ENCODE assay signal across 11 cellular contexts in the genomic region with DNA sequence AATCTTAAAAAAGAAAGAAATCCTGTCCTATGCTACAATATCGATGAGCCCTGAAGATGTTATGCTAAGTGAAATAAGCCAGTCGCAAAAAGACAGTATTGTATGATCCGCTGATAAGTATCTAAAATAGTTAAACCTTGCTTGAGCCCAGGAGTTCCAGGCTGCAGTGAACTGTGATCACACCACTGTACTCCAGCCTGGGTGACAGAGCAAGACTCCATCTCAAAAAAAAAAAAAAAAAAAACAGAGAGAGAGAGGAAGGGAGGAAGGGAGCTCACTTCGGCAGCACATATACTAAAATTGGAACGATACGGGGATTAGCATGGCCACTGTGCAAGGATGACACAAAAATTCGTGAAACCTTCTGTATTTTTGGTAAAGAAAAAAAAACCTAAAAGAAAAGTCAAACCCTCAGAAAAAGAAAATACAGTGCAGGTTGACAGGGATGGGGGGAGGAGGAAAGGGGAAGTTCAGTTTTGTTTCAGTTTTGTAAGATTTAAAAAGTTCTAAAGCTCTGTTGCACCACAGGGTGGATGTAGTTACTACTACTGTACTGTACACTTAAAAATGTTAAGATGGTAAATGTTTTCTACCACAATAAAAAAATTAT. TPM values are rescaled to one million over a fixed set of nuclear protein-coding genes. Genes with fewer than 3 reads are reported as not detected.
DNase-seq lines count a peak whose midpoint lies in the region; ATAC-seq and TF ChIP-seq lines count a peak whose summit lies in the region.
"Had no signal": no experiment of that assay in that cellular context is flagged by ENCODE, and none has a peak within 500 bp of the region (broad histone marks: within the 10 kb centered on the region; RNA-seq: fewer than 3 reads in every experiment).

No MANE protein-coding gene starts in this region.

- H3K36me3 ChIP-seq in stomach: peaks cover 22 to 59% (median 58%) of the 10 kb centered on the region in 4 donors

- DNase-seq in T-helper 2 cell treated with Interferon-gamma antibody and Interleukin-4, amounts not matched to agents 5 μg/mL and 100 μg/mL, for 36 hours (ENCODE audit: low spot score): no peak
- DNase-seq in naive B cell (peak; percentile 74), stomach (no peak), NCI-H510A (lab: John Stamatoyannopoulos, UW) (no peak)
- DNase-seq: GDM1, heart left ventricle, NCI-H1694 treated with DMSO at 0.1 percent for 48 hours had no signal

- 67 to 83% (median 78%) methylated on average over 7 of the region's 7 CpGs for WGBS in stomach, 5 donors

- peaks cover 61 to 97% (median 93%) of the 10 kb centered on the region in 4 donors for H3K4me1 ChIP-seq in stomach

- no peak for TF ChIP-seq EP300 in stomach (IDR thresholded peaks at IDR 0.05)

- H3K27me3 ChIP-seq in stomach: no peaks in the 10 kb centered on the region
- H3K27me3 ChIP-seq: heart left ventricle had no signal

- peak overlapping the region in 2 of 5 donors; percentile 27 to 72 for H3K27ac ChIP-seq in stomach

- peaks cover 30% of the 10 kb centered on the region for H3K4me1 Mint-ChIP-seq in T-helper 2 cell treated with Interferon-gamma antibody and Interleukin-4, amounts not matched to agents 5 μg/mL and 100 μg/mL, for 36 hours (ENCODE audit: low read depth)
- peaks cover 47 to 74% (median 55%) of the 10 kb centered on the region in 3 donors for H3K4me1 Mint-ChIP-seq in naive B cell

- no peak overlapping the region for H3K4me3 ChIP-seq in stomach

- no peak for TF ChIP-seq POLR2A in stomach (IDR thresholded peaks at IDR 0.05)

- TF ChIP-seq CTCF in stomach (IDR thresholded peaks at IDR 0.05): peak in 1 of 7 experiments; percentile 7

- peak overlapping the region; percentile 37 for H3K4me3 Mint-ChIP-seq in T-helper 2 cell treated with Interferon-gamma antibody and Interleukin-4, amounts not matched to agents 5 μg/mL and 100 μg/mL, for 36 hours
- H3K4me3 Mint-ChIP-seq in naive B cell: peak overlapping the region; percentile 76 to 94 (median 92)

- H3K36me3 Mint-ChIP-seq in T-helper 2 cell treated with Interferon-gamma antibody and Interleukin-4, amounts not matched to agents 5 μg/mL and 100 μg/mL, for 36 hours (ENCODE audit: low read depth): peaks cover 26% of the 10 kb centered on the region
- no peaks in the 10 kb centered on the region for H3K36me3 Mint-ChIP-seq in naive B cell

- no peaks in the 10 kb centered on the region for H3K27me3 Mint-ChIP-seq in T-helper 2 cell treated with Interferon-gamma antibody and Interleukin-4, amounts not matched to agents 5 μg/mL and 100 μg/mL, for 36 hours (ENCODE audit: low read depth)
- no peaks in the 10 kb centered on the region for H3K27me3 Mint-ChIP-seq in naive B cell

- H3K9me3 ChIP-seq in stomach: no peaks in the 10 kb centered on the region
- H3K9me3 ChIP-seq: heart left ventricle had no signal

- intact Hi-C loops in stomach (cut with DNase I; ENCODE audit: low total_unique reads): no loop called here

- H3K9me3 Mint-ChIP-seq in T-helper 2 cell treated with Interferon-gamma antibody and Interleukin-4, amounts not matched to agents 5 μg/mL and 100 μg/mL, for 36 hours: no peaks in the 10 kb centered on the region
- H3K9me3 Mint-ChIP-seq in naive B cell: no peaks in the 10 kb centered on the region

- peak; percentile 72 for ATAC-seq in GM18502 (IDR thresholded peaks at IDR 0.05; ENCODE audit: poor library complexity, unreplicated experiment)
- peak; percentile 48 for ATAC-seq in HG03108 (IDR thresholded peaks at IDR 0.05; ENCODE audit: unreplicated experiment)
- ATAC-seq in naive B cell (ENCODE audit: low read depth in 2 of 2): peak; percentile 69 to 70
- no peak for ATAC-seq in GM21390 (IDR thresholded peaks at IDR 0.05; ENCODE audit: unreplicated experiment)
- no peak for ATAC-seq in HG03097 (IDR thresholded peaks at IDR 0.05; ENCODE audit: low FRiP score, unreplicated experiment)
- ATAC-seq: heart left ventricle had no signal

- peak overlapping the region; percentile 60 for H3K27ac Mint-ChIP-seq in T-helper 2 cell treated with Interferon-gamma antibody and Interleukin-4, amounts not matched to agents 5 μg/mL and 100 μg/mL, for 36 hours
- peak overlapping the region; percentile 90 to 98 (median 94) for H3K27ac Mint-ChIP-seq in naive B cell

RNA-seq across cellular contexts. Expression of gene CLASRP, which starts 8.4 kb away (rescaled TPM):
- polyA plus RNA-seq in naive B cell (ENCODE audit: low read depth in 6 of 6) (10 to 100 TPM in 2 of 6 donors, 1 to 10 TPM in 4; 6.5 to 30.2 (median 9.7) TPM), stomach (100 to 1,000 TPM in 1 of 3 donors, 10 to 100 TPM in 2; 47.7 to 131 (median 86.6) TPM)
- total RNA-seq in stomach: 100 to 1,000 TPM in 3 of 5 donors, 10 to 100 TPM in 2; 27.0 to 491 (median 274) TPM

RNA-seq across cellular contexts. Expression of gene ZNF296, which starts 29.0 kb away (rescaled TPM):
- polyA plus RNA-seq in naive B cell (ENCODE audit: low read depth in 6 of 6) (10 to 100 TPM in 5 of 6 donors, 1 to 10 TPM in 1; 7.2 to 35.9 (median 13.7) TPM), stomach (1 to 10 TPM; 2.7 to 7.0 (median 5.0) TPM)
- total RNA-seq in stomach: 10 to 100 TPM in 2 of 5 donors, 1 to 10 TPM in 1, under 1 TPM in 1, not detected in 1; 0.45 to 13.4 (median 7.4) TPM

RNA-seq across cellular contexts. Expression of gene GEMIN7, which starts 31.8 kb away (rescaled TPM):
- polyA plus RNA-seq in naive B cell (ENCODE audit: low read depth in 6 of 6) (100 to 1,000 TPM in 4 of 6 donors, 10 to 100 TPM in 2; 86.8 to 138 (median 102) TPM), stomach (10 to 100 TPM; 28.2 to 44.3 (median 36.0) TPM)
- total RNA-seq in stomach: 100 to 1,000 TPM in 1 of 5 donors, 10 to 100 TPM in 2, 1 to 10 TPM in 2; 1.8 to 107 (median 11.2) TPM

RNA-seq across cellular contexts. Expression of gene PPP1R37, which starts 45.7 kb away (rescaled TPM):
- polyA plus RNA-seq in naive B cell (ENCODE audit: low read depth in 6 of 6): 1 to 10 TPM in 1 of 6 donors, under 1 TPM in 4, not detected in 1; 0.20 to 1.4 (median 0.32) TPM
- total RNA-seq in stomach: 100 to 1,000 TPM in 1 of 5 donors, 10 to 100 TPM in 4; 25.7 to 268 (median 55.4) TPM
- polyA plus RNA-seq in stomach: 10 to 100 TPM; 32.4 to 95.8 (median 39.7) TPM

RNA-seq across cellular contexts. Expression of gene RELB, which starts 46.0 kb away (rescaled TPM):
- polyA plus RNA-seq in naive B cell (ENCODE audit: low read depth in 6 of 6): 10 to 100 TPM; 29.8 to 72.6 (median 64.7) TPM
- 10 to 100 TPM in 2 of 5 donors, 1 to 10 TPM in 2, not detected in 1; 3.2 to 33.5 (median 10.2) TPM for total RNA-seq in stomach
- 10 to 100 TPM in 2 of 3 donors, 1 to 10 TPM in 1; 9.8 to 27.0 (median 14.9) TPM for polyA plus RNA-seq in stomach

Comparison
In these comparisons a context has a peak if more than half of its experiments do, and no peak if none do; other contexts are left out.
1. ATAC-seq: peak in GM18502 (single experiment), HG03108 (single experiment) and naive B cell (2 of 2); none in GM21390 (single experiment) and HG03097 (single experiment).